ENCODE assay signal across 12 cellular contexts in the genomic region with DNA sequence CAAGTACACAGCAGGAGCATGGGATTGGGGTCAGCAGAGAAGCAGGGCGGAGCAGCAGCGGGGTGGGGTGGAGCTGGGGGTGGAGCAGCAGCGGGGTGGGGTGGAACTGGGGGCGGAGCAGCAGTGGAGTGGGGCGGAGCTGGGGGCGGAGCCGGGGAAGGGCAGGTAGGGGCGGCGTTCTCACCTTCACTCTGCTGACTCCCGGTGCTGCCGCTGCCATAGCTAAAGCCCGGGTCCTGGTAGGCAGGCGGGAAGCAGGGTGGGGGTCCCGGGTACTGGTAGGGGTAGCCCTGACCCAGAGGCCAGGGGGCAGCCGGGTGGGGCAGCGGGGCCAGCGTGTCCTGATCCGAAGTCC. TPM values are rescaled to one million over a fixed set of nuclear protein-coding genes. Genes with fewer than 3 reads are reported as not detected.
DNase-seq lines count a peak whose midpoint lies in the region; ATAC-seq and TF ChIP-seq lines count a peak whose summit lies in the region.
"Had no signal": no experiment of that assay in that cellular context is flagged by ENCODE, and none has a peak within 500 bp of the region (broad histone marks: within the 10 kb centered on the region; RNA-seq: fewer than 3 reads in every experiment).

No MANE protein-coding gene starts in this region.

- intact Hi-C loops in activated naive CD4-positive, alpha-beta T cell treated with anti-CD3 and anti-CD28 coated beads for 36 hours (cut with micrococcal nuclease), result no loop called here

- no peaks in the 10 kb centered on the region for H3K9me3 Mint-ChIP-seq in activated naive CD4-positive, alpha-beta T cell treated with anti-CD3 and anti-CD28 coated beads for 36 hours

- H3K4me1 Mint-ChIP-seq in activated naive CD4-positive, alpha-beta T cell treated with anti-CD3 and anti-CD28 coated beads for 36 hours (ENCODE audit: low read depth), result no peaks in the 10 kb centered on the region

- DNase-seq in GM10266 (ENCODE audit: extremely low spot score) (peak; percentile 87), NCI-H526 treated with DMSO at 0.1 percent for 48 hours (lab: John Stamatoyannopoulos, UW) (peak; percentile 24), LoVo (ENCODE audit: low spot score) (no peak), DMS153 treated with DMSO at 0.1 percent for 48 hours (lab: John Stamatoyannopoulos, UW; ENCODE audit: unreplicated experiment) (no peak)
- DNase-seq in activated naive CD4-positive, alpha-beta T cell treated with anti-CD3 and anti-CD28 coated beads for 36 hours, result peak; percentile 30
- DNase-seq in stimulated activated CD4-positive, alpha-beta T cell treated with anti-CD3 and anti-CD28 coated beads, Interleukin-1b, Interleukin-23, amount 100 ng/mL, for 4 hours (ENCODE audit: low read depth in 2 of 2), result peak; percentile 23 to 44
- DNase-seq: DMS153, foreskin fibroblast, NCI-H2029 treated with DMSO at 0.1 percent for 48 hours had no signal

- H3K27me3 Mint-ChIP-seq in activated naive CD4-positive, alpha-beta T cell treated with anti-CD3 and anti-CD28 coated beads for 36 hours (ENCODE audit: low read depth), result no peaks in the 10 kb centered on the region

- TF ChIP-seq CTCF in GM10266 (IDR thresholded peaks at IDR 0.05; ENCODE audit: control insufficient read depth, insufficient read depth, low read depth, missing control alignments), result no peak

- ATAC-seq in HG02870 (IDR thresholded peaks at IDR 0.05; ENCODE audit: unreplicated experiment), result no peak
- no peak for ATAC-seq in GM18907 (IDR thresholded peaks at IDR 0.05; ENCODE audit: unreplicated experiment)

- CTCF ChIA-PET in activated naive CD4-positive, alpha-beta T cell treated with anti-CD3 and anti-CD28 coated beads for 36 hours (lab: Charles Lee), result no interaction called here

- no peak overlapping the region for H3K27ac Mint-ChIP-seq in activated naive CD4-positive, alpha-beta T cell treated with anti-CD3 and anti-CD28 coated beads for 36 hours

- H3K4me3 Mint-ChIP-seq in activated naive CD4-positive, alpha-beta T cell treated with anti-CD3 and anti-CD28 coated beads for 36 hours, result no peak overlapping the region

- H3K36me3 Mint-ChIP-seq in activated naive CD4-positive, alpha-beta T cell treated with anti-CD3 and anti-CD28 coated beads for 36 hours (ENCODE audit: low read depth), result peaks cover 15% of the 10 kb centered on the region

RNA-seq across cellular contexts. Expression of gene TAS1R3, which starts 6.7 kb away (rescaled TPM):
- under 1 TPM; 0.10 to 0.14 TPM for total RNA-seq in activated naive CD4-positive, alpha-beta T cell treated with anti-CD3 and anti-CD28 coated beads for 36 hours
- total RNA-seq: SK-MEL-5 had no signal

RNA-seq across cellular contexts. Expression of gene DVL1, which starts 11.4 kb away (rescaled TPM):
- 10 to 100 TPM; 33.4 to 35.0 TPM for total RNA-seq in activated naive CD4-positive, alpha-beta T cell treated with anti-CD3 and anti-CD28 coated beads for 36 hours

RNA-seq across cellular contexts. Expression of gene CPTP, which starts 13.2 kb away (rescaled TPM):
- total RNA-seq in activated naive CD4-positive, alpha-beta T cell treated with anti-CD3 and anti-CD28 coated beads for 36 hours, result 1 to 10 TPM; 5.6 to 5.7 TPM

RNA-seq across cellular contexts. Expression of gene INTS11, which starts 13.3 kb away (rescaled TPM):
- total RNA-seq in activated naive CD4-positive, alpha-beta T cell treated with anti-CD3 and anti-CD28 coated beads for 36 hours, result 100 to 1,000 TPM; 117 to 118 TPM

RNA-seq across cellular contexts. Expression of gene MXRA8, which starts 20.6 kb away (rescaled TPM):
- total RNA-seq in activated naive CD4-positive, alpha-beta T cell treated with anti-CD3 and anti-CD28 coated beads for 36 hours, result under 1 TPM; 0.54 to 0.57 TPM
- total RNA-seq: SK-MEL-5 had no signal

Comparison
In these comparisons a context has a peak if more than half of its experiments do, and no peak if none do; other contexts are left out.
1. DNase-seq: peak in GM10266 (single experiment), NCI-H526 treated with DMSO at 0.1 percent for 48 hours (single experiment), activated naive CD4-positive, alpha-beta T cell treated with anti-CD3 and anti-CD28 coated beads for 36 hours (single experiment) and stimulated activated CD4-positive, alpha-beta T cell treated with anti-CD3 and anti-CD28 coated beads, Interleukin-1b, Interleukin-23, amount 100 ng/mL, for 4 hours (2 of 2); none in LoVo (single experiment) and DMS153 treated with DMSO at 0.1 percent for 48 hours (single experiment).